ENCODE assay signal across 1 cellular context in genomic region chr17:35763767-35764122, GRCh38.
TF ChIP-seq lines count a peak whose summit lies in the region.

No MANE protein-coding gene starts in this region.

TF ChIP-seq in endothelial cell of umbilical vein, 7 proteins besides CTCF, POLR2A, EP300 and RAD21:
- TF ChIP-seq GATA2 (IDR thresholded peaks at IDR 0.05; ENCODE audit: insufficient read depth, insufficient read length, low read depth, low read length): no peak
- TF ChIP-seq EZH2 (IDR thresholded peaks at IDR 0.05; ENCODE audit: borderline replicate concordance, low read depth, low read length, severe bottlenecking): no peak
- no peak for TF ChIP-seq MAX (IDR thresholded peaks at IDR 0.05; ENCODE audit: insufficient read depth, insufficient read length)
- TF ChIP-seq POLR2AphosphoS5 (IDR thresholded peaks at IDR 0.05; ENCODE audit: insufficient read depth, low read depth, low read length): no peak
- no peak for TF ChIP-seq JUN (IDR thresholded peaks at IDR 0.05; ENCODE audit: borderline replicate concordance, insufficient read depth, insufficient read length, low read depth)
- no peak for TF ChIP-seq MYC (IDR thresholded peaks at IDR 0.05; ENCODE audit: low read depth, low read length)
- no peak for TF ChIP-seq FOS (IDR thresholded peaks at IDR 0.05; ENCODE audit: borderline replicate concordance, insufficient read depth, low read length)
TF ChIP-seq in endothelial cell of umbilical vein: peak in this region for 0.
